Comparison of ENCODE assay signal across 12 cellular contexts in the genomic region with DNA sequence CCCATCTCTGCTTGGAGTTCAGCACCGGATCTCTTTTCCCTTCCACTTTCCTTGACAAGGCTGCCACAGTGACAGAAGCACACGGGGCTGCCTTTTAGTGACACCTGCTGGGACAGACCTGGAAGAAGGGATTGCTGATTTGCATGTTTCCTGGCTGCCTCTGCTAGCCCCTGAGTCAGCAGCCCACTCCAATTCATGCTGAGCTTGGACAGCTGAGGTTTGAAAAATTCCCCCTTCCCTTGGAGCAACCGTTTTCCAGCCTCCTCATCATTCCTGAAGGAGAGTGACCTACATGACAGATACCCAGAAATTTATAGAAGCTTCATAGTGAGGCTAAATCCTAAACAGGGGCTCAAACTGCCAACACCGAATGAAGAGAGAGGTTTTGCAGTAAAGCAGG. TPM values are rescaled to one million over a fixed set of nuclear protein-coding genes. Genes with fewer than 3 reads are reported as not detected.
DNase-seq lines count a peak whose midpoint lies in the region; ATAC-seq lines count a peak whose summit lies in the region.
"Had no signal": no experiment of that assay in that cellular context is flagged by ENCODE, and none has a peak within 500 bp of the region (broad histone marks: within the 10 kb centered on the region; RNA-seq: fewer than 3 reads in every experiment).

No MANE protein-coding gene starts in this region.

- no peaks in the 10 kb centered on the region for H3K4me1 Mint-ChIP-seq in activated CD4-positive, alpha-beta T cell treated with anti-CD3 and anti-CD28 coated beads for 36 hours
- H3K4me1 Mint-ChIP-seq: immature natural killer cell had no signal

- CTCF ChIA-PET in activated CD4-positive, alpha-beta T cell treated with anti-CD3 and anti-CD28 coated beads for 36 hours (lab: Charles Lee): interaction anchor here (0.6 to 1.1 kb wide), 2 partner anchors 9 to 281 kb away, joined by 3 read pairs; no protein-coding TSS in a partner anchor

- no peaks in the 10 kb centered on the region for H3K27me3 Mint-ChIP-seq in activated CD4-positive, alpha-beta T cell treated with anti-CD3 and anti-CD28 coated beads for 36 hours
- H3K27me3 Mint-ChIP-seq: activated naive CD4-positive, alpha-beta T cell treated with anti-CD3 and anti-CD28 coated beads, Interleukin-2, amount 50 U/mL, for 24 hours had no signal

- POLR2A ChIA-PET in activated CD4-positive, alpha-beta T cell treated with anti-CD3 and anti-CD28 coated beads for 36 hours (lab: Charles Lee): no interaction called here

- ATAC-seq in GM21360 (IDR thresholded peaks at IDR 0.05; ENCODE audit: unreplicated experiment) (no peak), HG03354 (IDR thresholded peaks at IDR 0.05; ENCODE audit: poor library complexity, severe bottlenecking, unreplicated experiment) (no peak)
- no peak for ATAC-seq in activated CD4-positive, alpha-beta T cell treated with anti-CD3 and anti-CD28 coated beads for 36 hours

- no peaks in the 10 kb centered on the region for H3K9me3 Mint-ChIP-seq in activated CD4-positive, alpha-beta T cell treated with anti-CD3 and anti-CD28 coated beads for 36 hours (ENCODE audit: low read depth)
- H3K9me3 Mint-ChIP-seq: immature natural killer cell had no signal

- intact Hi-C loops in activated CD4-positive, alpha-beta T cell treated with anti-CD3 and anti-CD28 coated beads for 36 hours (cut with DNase I, micrococcal nuclease): no loop called here

- H3K36me3 Mint-ChIP-seq in activated CD4-positive, alpha-beta T cell treated with anti-CD3 and anti-CD28 coated beads for 36 hours (ENCODE audit: low read depth): peaks cover 4% of the 10 kb centered on the region
- H3K36me3 Mint-ChIP-seq: immature natural killer cell had no signal

- in situ Hi-C loops in ACHN (cut with HindIII; ENCODE audit: low pct_ligation_motif_present, low pct_unique_long_range_greater_than_20kb, low sequenced_read_pairs): no loop called here

- H3K4me3 Mint-ChIP-seq in activated CD4-positive, alpha-beta T cell treated with anti-CD3 and anti-CD28 coated beads for 36 hours: no peak overlapping the region
- H3K4me3 Mint-ChIP-seq: activated naive CD4-positive, alpha-beta T cell treated with anti-CD3 and anti-CD28 coated beads, Interleukin-2, amount 50 U/mL, for 24 hours; immature natural killer cell had no signal

- no peak overlapping the region for H3K27ac Mint-ChIP-seq in activated CD4-positive, alpha-beta T cell treated with anti-CD3 and anti-CD28 coated beads for 36 hours
- H3K27ac Mint-ChIP-seq: activated naive CD4-positive, alpha-beta T cell treated with anti-CD3 and anti-CD28 coated beads, Interleukin-2, amount 50 U/mL, for 24 hours; immature natural killer cell had no signal

- DNase-seq in DMS114 treated with DMSO at 0.1 percent for 48 hours (lab: John Stamatoyannopoulos, UW; ENCODE audit: unreplicated experiment): peak; percentile 8
- DNase-seq in HT-29 (ENCODE audit: low spot score): peak; percentile 63
- DNase-seq in RPMI8226: peak; percentile 61
- DNase-seq in kidney tubule cell (ENCODE audit: low spot score): peak; percentile 67
- DNase-seq in ACHN: no peak
- no peak for DNase-seq in activated CD4-positive, alpha-beta T cell treated with anti-CD3 and anti-CD28 coated beads for 36 hours
- DNase-seq: activated CD4-positive, alpha-beta T cell treated with anti-CD3 and anti-CD28 coated beads for 4 hours; immature natural killer cell; pancreas had no signal

RNA-seq across cellular contexts. Expression of gene RBL2, which starts 18.8 kb away (rescaled TPM):
- total RNA-seq in HT-29 (2014; rRNA removed; shearing (Covaris generic)): 18.6 and 23.2 TPM in 2 replicates
- total RNA-seq in activated CD4-positive, alpha-beta T cell treated with anti-CD3 and anti-CD28 coated beads for 36 hours: 10 to 100 TPM; 65.6 to 67.6 TPM

Comparison
In these comparisons a context has a peak if more than half of its experiments do, and no peak if none do; other contexts are left out.
1. DNase-seq: peak in DMS114 treated with DMSO at 0.1 percent for 48 hours (single experiment), HT-29 (single experiment), RPMI8226 (single experiment) and kidney tubule cell (single experiment); none in ACHN (single experiment) and activated CD4-positive, alpha-beta T cell treated with anti-CD3 and anti-CD28 coated beads for 36 hours (single experiment).